10 cellular contexts compared by ENCODE assay signal in the genomic region with DNA sequence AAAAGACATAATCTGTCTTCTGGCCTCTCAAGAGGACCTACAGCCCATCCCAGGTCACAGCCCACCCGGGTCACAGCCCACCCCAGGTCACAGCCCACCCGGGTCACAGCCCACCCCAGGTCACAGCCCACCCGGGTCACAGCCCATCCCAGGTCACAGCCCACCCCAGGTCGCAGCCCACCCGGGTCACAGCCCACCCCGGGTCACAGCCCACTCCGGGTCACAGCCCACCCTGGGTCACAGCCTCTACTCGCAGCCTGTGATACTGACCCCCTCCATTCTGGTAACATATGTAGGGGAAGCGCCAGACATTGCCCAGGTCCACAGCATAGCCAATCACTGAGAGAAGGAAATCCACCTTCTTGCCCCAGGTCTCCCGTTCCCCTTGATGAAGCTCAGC. TPM values are rescaled to one million over a fixed set of nuclear protein-coding genes. Genes with fewer than 3 reads are reported as not detected.
"Had no signal": no experiment of that assay in that cellular context is flagged by ENCODE, and none has a peak within 500 bp of the region (broad histone marks: within the 10 kb centered on the region; RNA-seq: fewer than 3 reads in every experiment).

No MANE protein-coding gene starts in this region.

- H3K27ac Mint-ChIP-seq: H9, IgD-negative memory B cell had no signal

- H3K4me3 ChIP-seq: GM23248 had no signal

- DNase-seq: GM23248, GOT3, H9, HCEC 1CT, KBM-7 had no signal

- FAIRE-seq: H54, HTR-8/SVneo had no signal

- H3K4me2 ChIP-seq: KMS-11 had no signal

- H3K36me3 Mint-ChIP-seq: IgD-negative memory B cell had no signal

- H3K9ac ChIP-seq: GM23248, KMS-11 had no signal

- H2AFZ ChIP-seq: GM23248 had no signal

- H3K27ac ChIP-seq: GM23248, KMS-11 had no signal

- H3K9me3 Mint-ChIP-seq: H9, IgD-negative memory B cell had no signal

- H3K4me3 Mint-ChIP-seq: H9, IgD-negative memory B cell had no signal

RNA-seq across cellular contexts. Expression of gene SLC6A4, which starts 14.2 kb away (rescaled TPM):
- total RNA-seq: GM23248, HT-29 had no signal
